Comparison of ENCODE assay signal across 1 cellular context in genomic region chr17:82055965-82056728, GRCh38.
A peak's percentile ranks its signal among the peaks of the same experiment; 100 is the strongest.
TF ChIP-seq lines count a peak whose summit lies in the region.

No MANE protein-coding gene starts in this region.

TF ChIP-seq in WTC11, 78 proteins besides CTCF, POLR2A, EP300 and RAD21 (continued from another document):
- peak; percentile 29; the same call in 1 of the 2 replicates for TF ChIP-seq PREB (CRISPR knock-in tag; IDR thresholded peaks at IDR 0.05; ENCODE audit: borderline replicate concordance)
